24 cellular contexts compared by ENCODE assay signal in genomic region chr15:58882243-58882642, GRCh38. TPM values are rescaled to one million over a fixed set of nuclear protein-coding genes. Genes with fewer than 3 reads are reported as not detected.
A peak's percentile ranks its signal among the peaks of the same experiment; 100 is the strongest.
DNase-seq lines count a peak whose midpoint lies in the region; ATAC-seq, FAIRE-seq and TF ChIP-seq lines count a peak whose summit lies in the region.
"Had no signal": no experiment of that assay in that cellular context is flagged by ENCODE, and none has a peak within 500 bp of the region (broad histone marks: within the 10 kb centered on the region; RNA-seq: fewer than 3 reads in every experiment).

No MANE protein-coding gene starts in this region.

- no peak for DNase-seq in activated CD4-positive, alpha-beta T cell treated with anti-CD3 and anti-CD28 coated beads for 36 hours
- DNase-seq in activated CD4-positive, alpha-beta T cell treated with anti-CD3 and anti-CD28 coated beads for 1 hour: no peak
- DNase-seq in right cardiac atrium: no peak
- DNase-seq in cardiac septum (ENCODE audit: low spot score): no peak
- DNase-seq in astrocyte (ENCODE audit: low read depth): no peak
- DNase-seq in testis: no peak
- DNase-seq in inferior parietal cortex (ENCODE audit: extremely low spot score): no peak
- DNase-seq in SHP77 treated with DMSO at 0.1 percent for 48 hours (lab: John Stamatoyannopoulos, UW): no peak
- DNase-seq: ACHN; Caco-2; CD4-positive, alpha-beta memory T cell; DMS 273 treated with DMSO at 0.1 percent for 48 hours; DMS79 treated with DMSO at 0.1 percent for 48 hours; Kasumi-1; NCI-H1694 treated with DMSO at 0.1 percent for 48 hours; NCI-H2081 treated with DMSO at 0.1 percent for 48 hours; NCI-H2171 treated with DMSO at 0.1 percent for 48 hours; NCI-H446; NCI-H526; OCI-M1 had no signal

- H3K4me1 Mint-ChIP-seq in activated CD4-positive, alpha-beta T cell treated with anti-CD3 and anti-CD28 coated beads for 36 hours: no peaks in the 10 kb centered on the region
- no peaks in the 10 kb centered on the region for H3K4me1 Mint-ChIP-seq in astrocyte (ENCODE audit: low read depth, unreplicated experiment)

- H3K36me3 ChIP-seq in astrocyte (ENCODE audit: insufficient read depth, low read length): peaks cover 54% of the 10 kb centered on the region
- no peaks in the 10 kb centered on the region for H3K36me3 ChIP-seq in testis (ENCODE audit: low read depth, missing control alignments)

- intact Hi-C loops in activated CD4-positive, alpha-beta T cell treated with anti-CD3 and anti-CD28 coated beads for 36 hours (cut with DNase I, micrococcal nuclease): no loop called here
- intact Hi-C loops in right cardiac atrium (cut with DNase I) (no loop called here), cardiac septum (cut with DNase I) (no loop called here), testis (cut with DNase I; ENCODE audit: low total_unique reads) (no loop called here)

- H3K9ac ChIP-seq in astrocyte (ENCODE audit: low read length): no peak overlapping the region
- H3K9ac ChIP-seq: BLaER1 had no signal

- TF ChIP-seq CTCF in astrocyte (IDR thresholded peaks at IDR 0.05; ENCODE audit: insufficient read depth, low read depth, low read length) (no peak), testis (IDR thresholded peaks at IDR 0.05) (no peak)

- CTCF ChIA-PET in activated CD4-positive, alpha-beta T cell treated with anti-CD3 and anti-CD28 coated beads for 36 hours (lab: Charles Lee): no interaction called here

- H3K36me3 Mint-ChIP-seq in activated CD4-positive, alpha-beta T cell treated with anti-CD3 and anti-CD28 coated beads for 36 hours (ENCODE audit: low read depth): peaks cover 70% of the 10 kb centered on the region
- H3K36me3 Mint-ChIP-seq in astrocyte (ENCODE audit: low read depth, unreplicated experiment): peaks cover 27% of the 10 kb centered on the region

- POLR2A ChIA-PET in activated CD4-positive, alpha-beta T cell treated with anti-CD3 and anti-CD28 coated beads for 36 hours (lab: Charles Lee): no interaction called here

- no peak overlapping the region for H2AFZ ChIP-seq in astrocyte (ENCODE audit: low read depth, low read length)

- no peak for ATAC-seq in activated CD4-positive, alpha-beta T cell treated with anti-CD3 and anti-CD28 coated beads for 36 hours
- ATAC-seq in right cardiac atrium: no peak
- ATAC-seq: Right ventricle myocardium inferior had no signal

- no peaks in the 10 kb centered on the region for H3K27me3 ChIP-seq in right cardiac atrium (ENCODE audit: control insufficient read depth, insufficient read depth)
- H3K27me3 ChIP-seq in astrocyte (ENCODE audit: insufficient read depth, low read length): no peaks in the 10 kb centered on the region
- H3K27me3 ChIP-seq in testis: no peaks in the 10 kb centered on the region
- H3K27me3 ChIP-seq: BLaER1 had no signal

- FAIRE-seq in astrocyte (lab: Jason Lieb, UNC): no peak
- FAIRE-seq: H54 had no signal

- peak overlapping the region; percentile 39 for H3K27ac ChIP-seq in right cardiac atrium (ENCODE audit: low read length)
- no peak overlapping the region for H3K27ac ChIP-seq in astrocyte (ENCODE audit: low read depth, low read length)
- H3K27ac ChIP-seq in testis: peak overlapping the region; percentile 37 to 58
- H3K27ac ChIP-seq: 22Rv1, BLaER1 had no signal

- no peak overlapping the region for H3K4me3 ChIP-seq in right cardiac atrium (ENCODE audit: low read length)
- H3K4me3 ChIP-seq in astrocyte (ENCODE audit: insufficient read depth, low read depth, low read length): no peak overlapping the region
- no peak overlapping the region for H3K4me3 ChIP-seq in testis
- H3K4me3 ChIP-seq: BLaER1 had no signal

- H3K9me3 ChIP-seq in right cardiac atrium (ENCODE audit: control insufficient read depth, low read length) (no peaks in the 10 kb centered on the region), astrocyte (ENCODE audit: insufficient read depth, low read depth, low read length) (no peaks in the 10 kb centered on the region), testis (no peaks in the 10 kb centered on the region)
- H3K9me3 ChIP-seq: BLaER1, Caco-2 had no signal

- H3K4me1 ChIP-seq in right cardiac atrium (ENCODE audit: control insufficient read depth, insufficient read depth, low read length) (no peaks in the 10 kb centered on the region), astrocyte (ENCODE audit: insufficient read depth, low read length) (no peaks in the 10 kb centered on the region), testis (peaks cover 8% of the 10 kb centered on the region)
- H3K4me1 ChIP-seq: BLaER1, Caco-2 had no signal

- H3K4me3 Mint-ChIP-seq in activated CD4-positive, alpha-beta T cell treated with anti-CD3 and anti-CD28 coated beads for 36 hours: no peak overlapping the region
- H3K4me3 Mint-ChIP-seq in astrocyte (ENCODE audit: unreplicated experiment): no peak overlapping the region
- H3K4me3 Mint-ChIP-seq: CD4-positive, alpha-beta memory T cell had no signal

- no peaks in the 10 kb centered on the region for H3K79me2 ChIP-seq in astrocyte (ENCODE audit: insufficient read depth, low read length)

- WGBS in right cardiac atrium: 80% methylated on average over 4 of the region's 4 CpGs
- 60 to 69% methylated on average over 4 of the region's 4 CpGs for WGBS in testis, 2 donors

- H3K27ac Mint-ChIP-seq in activated CD4-positive, alpha-beta T cell treated with anti-CD3 and anti-CD28 coated beads for 36 hours: peak overlapping the region; percentile 70
- H3K27ac Mint-ChIP-seq in astrocyte (ENCODE audit: unreplicated experiment): peak overlapping the region; percentile 35

- no peak for TF ChIP-seq POLR2A in testis (IDR thresholded peaks at IDR 0.05)

- no peaks in the 10 kb centered on the region for H3K27me3 Mint-ChIP-seq in activated CD4-positive, alpha-beta T cell treated with anti-CD3 and anti-CD28 coated beads for 36 hours
- no peaks in the 10 kb centered on the region for H3K27me3 Mint-ChIP-seq in astrocyte (ENCODE audit: low read depth, unreplicated experiment)
- H3K27me3 Mint-ChIP-seq: CD4-positive, alpha-beta memory T cell had no signal

- H3K4me2 ChIP-seq in astrocyte (ENCODE audit: low read length): no peak overlapping the region
- H3K4me2 ChIP-seq: BLaER1 had no signal

- peaks cover 16% of the 10 kb centered on the region for H4K20me1 ChIP-seq in astrocyte (ENCODE audit: insufficient read depth, low read length)

- H3K9me3 Mint-ChIP-seq in activated CD4-positive, alpha-beta T cell treated with anti-CD3 and anti-CD28 coated beads for 36 hours (ENCODE audit: low read depth): no peaks in the 10 kb centered on the region
- no peaks in the 10 kb centered on the region for H3K9me3 Mint-ChIP-seq in astrocyte (ENCODE audit: unreplicated experiment)
- H3K9me3 Mint-ChIP-seq: CD4-positive, alpha-beta memory T cell had no signal

RNA-seq across cellular contexts. Expression of gene SLTM, which starts 51.2 kb away (rescaled TPM):
- total RNA-seq in activated CD4-positive, alpha-beta T cell treated with anti-CD3 and anti-CD28 coated beads for 36 hours: 10 to 100 TPM; 85.6 to 85.9 TPM
- total RNA-seq in right cardiac atrium (10 to 100 TPM; 44.0 to 69.3 (median 55.0) TPM), cardiac septum (60.9 TPM), astrocyte (52.4 and 68.2 TPM in 2 replicates), testis (100 to 1,000 TPM in 1 of 2 donors, 10 to 100 TPM in 1; 92.7 to 116 TPM)
- polyA plus RNA-seq in right cardiac atrium (43.7 TPM), testis (ENCODE audit: insufficient read depth, low read depth, low replicate concordance) (29.7 TPM)
